Comparison of ENCODE assay signal across 8 cellular contexts in genomic region chr1:149750562-149750961, GRCh38. TPM values are rescaled to one million over a fixed set of nuclear protein-coding genes. Genes with fewer than 3 reads are reported as not detected.
"Had no signal": no experiment of that assay in that cellular context is flagged by ENCODE, and none has a peak within 500 bp of the region (broad histone marks: within the 10 kb centered on the region; RNA-seq: fewer than 3 reads in every experiment).

No MANE protein-coding gene starts in this region.

RNA-seq across cellular contexts. Expression of gene FCGR1A, which starts 31.9 kb away (rescaled TPM):
- total RNA-seq: activated CD4-positive, alpha-beta T cell treated with anti-CD3 and anti-CD28 coated beads for 36 hours; activated CD4-positive, alpha-beta T cell treated with anti-CD3 and anti-CD28 coated beads, Interleukin-2, amount 10 ng/mL, durations not matched to agents 7 days and 5 days; activated CD8-positive, alpha-beta T cell treated with anti-CD3 and anti-CD28 coated beads, Interleukin-2, amount 10 ng/mL, durations not matched to agents 7 days and 5 days; activated T-helper 2 cell treated with anti-CD3 and anti-CD28 coated beads, Interferon-gamma antibody, Interleukin-2, Interleukin-4, amounts not matched to agents 10 μg/mL and 5 μg/mL and 100 μg/mL, durations not matched to agents 14 hours and 24 hours and 36 hours; T-cell; T-helper 1 cell treated with Interleukin-12 subunit alpha and Interleukin-12 subunit beta and Interleukin-4 antibody, amounts not matched to agents 30 ng/mL and 1 ng/mL, for 36 hours; T-helper 2 cell treated with Interferon-gamma antibody and Interleukin-4, amounts not matched to agents 100 ng/mL and 5 ng/mL, for 36 hours; WTC11 had no signal
